8 cellular contexts compared by ENCODE assay signal in the genomic region with DNA sequence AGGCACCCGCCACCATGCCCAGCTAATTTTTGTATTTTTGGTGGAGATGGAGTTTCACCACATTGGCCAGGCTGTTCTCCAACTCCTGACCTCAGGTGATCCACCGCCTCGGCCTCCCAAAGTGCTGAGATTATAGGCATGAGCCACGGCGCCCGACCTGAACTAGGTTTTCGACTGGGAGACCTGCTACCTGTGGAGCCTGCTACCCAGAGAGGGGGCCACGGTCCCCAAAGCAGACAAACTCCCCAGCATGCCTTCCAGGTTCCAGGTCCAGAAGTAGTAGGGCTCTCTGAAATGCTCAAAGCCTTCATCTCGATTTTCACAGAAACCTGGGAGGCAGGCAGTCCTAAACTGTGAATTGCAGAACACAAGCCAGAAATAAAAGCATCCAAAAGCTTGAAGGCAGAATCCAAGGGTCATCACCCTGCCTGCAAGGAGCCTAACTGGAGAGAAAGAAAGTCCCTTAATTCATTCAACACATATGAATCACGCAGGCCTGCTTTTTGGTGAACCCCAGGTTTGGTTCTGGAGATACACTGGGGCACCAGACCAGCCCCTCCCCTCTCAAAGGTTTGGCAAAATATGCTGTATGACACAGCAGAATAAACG. TPM values are rescaled to one million over a fixed set of nuclear protein-coding genes. Genes with fewer than 3 reads are reported as not detected.
DNase-seq lines count a peak whose midpoint lies in the region; ATAC-seq and TF ChIP-seq lines count a peak whose summit lies in the region.

No MANE protein-coding gene starts in this region.

- no peak for DNase-seq in activated CD4-positive, CD25-positive, alpha-beta regulatory T cell (lab: John Stamatoyannopoulos, UW)
- DNase-seq in lower leg skin (ENCODE audit: low spot score in 2 of 2) (peak; percentile 45 to 84), OCI-M1 (lab: John Stamatoyannopoulos, UW) (no peak), NCI-H446 (lab: John Stamatoyannopoulos, UW) (no peak)

- peak overlapping the region; percentile 82 for H3K27ac ChIP-seq in angular gyrus (ENCODE audit: low read depth, low read length)
- peak overlapping the region; percentile 85 for H3K27ac ChIP-seq in temporal lobe (ENCODE audit: low read depth, low read length)

- peak; percentile 6 to 7 for ATAC-seq in activated CD4-positive, CD25-positive, alpha-beta regulatory T cell treated with anti-CD3 and anti-CD28 coated beads, Interleukin-2, amount 50 U/mL, for 24 hours
- no peak for ATAC-seq in GM19351 (IDR thresholded peaks at IDR 0.05; ENCODE audit: unreplicated experiment)

- 57 to 62% methylated on average over 11 of the region's 11 CpGs for WGBS in lower leg skin, 2 donors

- no peak overlapping the region for H3K4me3 ChIP-seq in lower leg skin (ENCODE audit: low read depth, poor library complexity, severe bottlenecking)

- intact Hi-C loops in lower leg skin (cut with DNase I; ENCODE audit: low total_unique reads) = no loop called here

- TF ChIP-seq POLR2A in lower leg skin (IDR thresholded peaks at IDR 0.05) = no peak

- no peak for TF ChIP-seq CTCF in lower leg skin (IDR thresholded peaks at IDR 0.05)

RNA-seq across cellular contexts. Expression of gene IRF1, which starts 4.6 kb away (rescaled TPM):
- total RNA-seq in lower leg skin (10 to 100 TPM in 3 of 4 donors, 1 to 10 TPM in 1; 9.6 to 15.0 (median 14.5) TPM), temporal lobe (0.74 TPM)

RNA-seq across cellular contexts. Expression of gene IL5, which starts 48.2 kb away (rescaled TPM):
- total RNA-seq in lower leg skin = not detected
- total RNA-seq in temporal lobe = not detected

Comparison
In these comparisons a context has a peak if more than half of its experiments do, and no peak if none do; other contexts are left out.
1. DNase-seq: peak in lower leg skin (2 of 2); none in activated CD4-positive, CD25-positive, alpha-beta regulatory T cell (0 of 4), OCI-M1 (single experiment) and NCI-H446 (0 of 2).